ENCODE assay signal across 20 cellular contexts in the genomic region with DNA sequence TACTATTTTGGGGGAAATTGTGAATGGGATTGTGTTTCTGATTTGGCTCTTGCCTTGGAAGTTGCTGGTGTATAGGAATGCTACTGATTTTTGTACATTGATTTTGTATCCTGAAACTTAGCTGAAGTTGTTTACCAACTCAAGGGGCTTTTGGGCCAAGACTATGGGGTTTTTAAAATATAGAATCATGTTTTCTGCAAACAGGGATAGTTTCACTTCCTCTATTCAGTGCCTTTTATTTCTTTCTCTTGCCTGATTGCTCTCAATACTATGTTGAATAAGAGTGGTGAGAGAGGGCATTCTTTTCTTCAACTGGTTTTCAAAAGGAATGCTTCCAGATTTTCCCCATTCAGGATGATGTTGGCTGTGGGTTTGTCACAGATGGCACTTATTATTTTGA.
DNase-seq lines count a peak whose midpoint lies in the region; ATAC-seq and TF ChIP-seq lines count a peak whose summit lies in the region.
"Had no signal": no experiment of that assay in that cellular context is flagged by ENCODE, and none has a peak within 500 bp of the region (broad histone marks: within the 10 kb centered on the region; RNA-seq: fewer than 3 reads in every experiment).

No MANE protein-coding gene starts in this region.

- ATAC-seq in GM18505 (IDR thresholded peaks at IDR 0.05; ENCODE audit: unreplicated experiment), result peak; percentile 87
- peak; percentile 69 for ATAC-seq in GM21360 (IDR thresholded peaks at IDR 0.05; ENCODE audit: unreplicated experiment)
- ATAC-seq in HG03103 (IDR thresholded peaks at IDR 0.05; ENCODE audit: low read depth, unreplicated experiment), result peak; percentile 57
- ATAC-seq in HG02623 (IDR thresholded peaks at IDR 0.05; ENCODE audit: unreplicated experiment), result no peak
- ATAC-seq: heart right ventricle, left lung, T-helper 17 cell had no signal

- no peak overlapping the region for H3K4me3 ChIP-seq in NB4 (ENCODE audit: low read depth, low read length)
- H3K4me3 ChIP-seq: BLaER1, heart right ventricle, left lung, Peyer's patch, uterus had no signal

- TF ChIP-seq POLR2A in GM18505 (IDR thresholded peaks at IDR 0.05; ENCODE audit: borderline replicate concordance, extremely low read depth, insufficient read depth, insufficient read length) (no peak), NB4 (IDR thresholded peaks at IDR 0.05; ENCODE audit: extremely low read depth, insufficient read length) (no peak)

- no peak for TF ChIP-seq CTCF in NB4 (IDR thresholded peaks at IDR 0.05; ENCODE audit: low read depth, low read length)

- DNase-seq in NB4 (ENCODE audit: low read depth), result peak; percentile 6
- no peak for DNase-seq in retina
- DNase-seq in 8988T, result no peak
- DNase-seq in NCI-H524 treated with DMSO at 0.1 percent for 48 hours (lab: John Stamatoyannopoulos, UW), result no peak
- DNase-seq: activated CD8-positive, alpha-beta memory T cell treated with anti-CD3 and anti-CD28 coated beads, Interleukin-2, amount 50 U/mL, for 48 hours; activated effector memory CD4-positive, alpha-beta T cell treated with Interleukin-2 at 50 U/mL for 16 hours; brain microvascular endothelial cell; heart right ventricle; left lung; NCI-H1436 treated with DMSO at 0.1 percent for 48 hours; NCI-H2171 treated with DMSO at 0.1 percent for 48 hours; NCI-H748 treated with DMSO at 0.1 percent for 48 hours; Peyer's patch; T-helper 17 cell; uterus had no signal
